9 cellular contexts compared by ENCODE assay signal in the genomic region with DNA sequence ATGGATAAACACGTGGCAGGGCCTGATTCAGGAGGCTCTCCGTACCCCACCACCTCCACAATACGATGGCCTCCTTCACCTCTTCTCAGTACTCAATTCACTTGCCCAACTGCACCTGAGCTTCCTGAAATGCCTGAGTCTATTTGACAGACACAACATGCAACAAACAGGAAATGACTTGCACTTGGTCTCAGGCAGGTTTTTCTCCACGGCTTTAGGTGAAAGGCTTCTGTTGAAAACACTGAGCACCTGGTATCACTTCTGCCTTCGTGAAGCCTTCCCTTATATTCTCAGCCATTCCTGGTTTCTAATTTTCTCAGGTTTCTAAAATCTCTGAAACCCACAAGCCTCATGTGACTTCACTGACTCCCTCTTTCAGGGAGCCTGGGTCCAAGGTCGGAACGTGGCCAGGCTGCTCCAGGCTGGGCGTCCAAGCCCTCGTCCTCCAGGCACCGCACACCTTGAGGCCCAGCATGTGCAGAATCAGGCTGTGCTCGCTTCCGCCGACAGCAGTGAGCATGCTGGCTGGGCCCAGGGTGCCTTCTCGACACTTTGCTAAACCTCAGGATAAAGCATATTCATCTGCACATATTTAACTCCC. TPM values are rescaled to one million over a fixed set of nuclear protein-coding genes. Genes with fewer than 3 reads are reported as not detected.
DNase-seq lines count a peak whose midpoint lies in the region; ATAC-seq and TF ChIP-seq lines count a peak whose summit lies in the region.
"Had no signal": no experiment of that assay in that cellular context is flagged by ENCODE, and none has a peak within 500 bp of the region (broad histone marks: within the 10 kb centered on the region; RNA-seq: fewer than 3 reads in every experiment).

No MANE protein-coding gene starts in this region.

- POLR2A ChIA-PET in activated CD4-positive, alpha-beta memory T cell treated with anti-CD3 and anti-CD28 coated beads for 36 hours (lab: Charles Lee): no interaction called here

- intact Hi-C loops in activated CD4-positive, alpha-beta memory T cell treated with anti-CD3 and anti-CD28 coated beads for 36 hours (cut with micrococcal nuclease): no loop called here

- TF ChIP-seq CTCF in osteoblast (IDR thresholded peaks at IDR 0.05; ENCODE audit: extremely low read depth, low read depth, low read length): no peak

- no peaks in the 10 kb centered on the region for H3K36me3 Mint-ChIP-seq in activated CD4-positive, alpha-beta memory T cell treated with anti-CD3 and anti-CD28 coated beads for 36 hours

- H3K79me2 ChIP-seq in osteoblast (ENCODE audit: insufficient read depth, low read length): peaks cover 80% of the 10 kb centered on the region

- H3K9me3 Mint-ChIP-seq in activated CD4-positive, alpha-beta memory T cell treated with anti-CD3 and anti-CD28 coated beads for 36 hours: no peaks in the 10 kb centered on the region

- no peak overlapping the region for H2AFZ ChIP-seq in osteoblast (ENCODE audit: low read length)

- peaks cover 17% of the 10 kb centered on the region for H3K4me1 ChIP-seq in osteoblast (ENCODE audit: insufficient read depth, low read length)

- H3K27ac ChIP-seq in osteoblast (ENCODE audit: low read depth, low read length): no peak overlapping the region

- peaks cover 41% of the 10 kb centered on the region for H4K20me1 ChIP-seq in osteoblast (ENCODE audit: insufficient read depth, low read length)

- peaks cover 44% of the 10 kb centered on the region for H3K4me1 Mint-ChIP-seq in activated CD4-positive, alpha-beta memory T cell treated with anti-CD3 and anti-CD28 coated beads for 36 hours (ENCODE audit: low read depth)

- H3K4me2 ChIP-seq in osteoblast (ENCODE audit: insufficient read depth, low read length): no peak overlapping the region

- peak overlapping the region; percentile 82 for H3K27ac Mint-ChIP-seq in activated CD4-positive, alpha-beta memory T cell treated with anti-CD3 and anti-CD28 coated beads for 36 hours

- H3K36me3 ChIP-seq in osteoblast (ENCODE audit: insufficient read depth, low read length): no peaks in the 10 kb centered on the region

- no peaks in the 10 kb centered on the region for H3K9me3 ChIP-seq in osteoblast (ENCODE audit: low read depth, low read length)

- ATAC-seq in GM18909 (IDR thresholded peaks at IDR 0.05; ENCODE audit: poor library complexity, unreplicated experiment): peak; percentile 55
- ATAC-seq in HG02938 (IDR thresholded peaks at IDR 0.05; ENCODE audit: unreplicated experiment): peak; percentile 51
- ATAC-seq: HCT116 had no signal

- no peaks in the 10 kb centered on the region for H3K27me3 Mint-ChIP-seq in activated CD4-positive, alpha-beta memory T cell treated with anti-CD3 and anti-CD28 coated beads for 36 hours

- H3K27me3 ChIP-seq in osteoblast (ENCODE audit: insufficient read depth, low read length): no peaks in the 10 kb centered on the region

- H3K4me3 ChIP-seq in osteoblast (ENCODE audit: insufficient read depth, low read length): no peak overlapping the region

- H3K4me3 Mint-ChIP-seq in activated CD4-positive, alpha-beta memory T cell treated with anti-CD3 and anti-CD28 coated beads for 36 hours: peak overlapping the region; percentile 13

- DNase-seq in activated CD4-positive, alpha-beta memory T cell treated with anti-CD3 and anti-CD28 coated beads for 36 hours: peak; percentile 47
- DNase-seq in osteoblast (ENCODE audit: insufficient read length, low spot score, missing footprints) (peak; percentile 32), NCI-H1105 (lab: John Stamatoyannopoulos, UW) (no peak), COLO668 (lab: John Stamatoyannopoulos, UW; ENCODE audit: unreplicated experiment) (no peak), iPS-NIHi11 (ENCODE audit: low spot score) (no peak), COLO829 (ENCODE audit: low spot score) (no peak)

- CTCF ChIA-PET in activated CD4-positive, alpha-beta memory T cell treated with anti-CD3 and anti-CD28 coated beads for 36 hours (lab: Charles Lee): no interaction called here

RNA-seq across cellular contexts. Expression of gene TAF4, which starts 34.7 kb away (rescaled TPM):
- total RNA-seq in activated CD4-positive, alpha-beta memory T cell treated with anti-CD3 and anti-CD28 coated beads for 36 hours: 10 to 100 TPM; 15.3 to 17.0 TPM
- total RNA-seq in osteoblast: 4.3 and 4.7 TPM in 2 replicates

Comparison
In these comparisons a context has a peak if more than half of its experiments do, and no peak if none do; other contexts are left out.
1. DNase-seq: peak in activated CD4-positive, alpha-beta memory T cell treated with anti-CD3 and anti-CD28 coated beads for 36 hours (single experiment) and osteoblast (single experiment); none in NCI-H1105 (single experiment), COLO668 (single experiment), iPS-NIHi11 (single experiment) and COLO829 (single experiment).